Comparison of ENCODE assay signal across 7 cellular contexts in genomic region chr6:43477235-43478007, GRCh38. TPM values are rescaled to one million over a fixed set of nuclear protein-coding genes. Genes with fewer than 3 reads are reported as not detected.
A peak's percentile ranks its signal among the peaks of the same experiment; 100 is the strongest.
DNase-seq lines count a peak whose midpoint lies in the region; ATAC-seq and TF ChIP-seq lines count a peak whose summit lies in the region.

Gene TJAP1 (plus strand): TSS chr6:43477570. CDS start chr6:43499002, 21,432 bp downstream.

- DNase-seq in NCI-H2171 (lab: John Stamatoyannopoulos, UW) (peak; percentile 90), T47D (ENCODE audit: low read depth in 1 of 2, low spot score in 1 of 2) (peak; percentile 76 to 91)

- H3K27me3 ChIP-seq in skeletal muscle tissue (ENCODE audit: control insufficient read depth in 3 of 3, insufficient read depth in 3 of 3, low read length in 3 of 3) = no peaks in the 10 kb centered on the region

- no peak for TF ChIP-seq CTCF in VCaP (conservative IDR thresholded peaks at IDR 0.05)

- H3K4me3 ChIP-seq in iPS-18c (ENCODE audit: insufficient read depth, low read depth, low read length) = peak within 1 kb of the TSS; percentile 71
- peak within 1 kb of the TSS; percentile 79 to 93 (median 80) for H3K4me3 ChIP-seq in skeletal muscle tissue (ENCODE audit: low read length in 3 of 3)

- peak within 1 kb of the TSS; percentile 80 for H3K27ac ChIP-seq in VCaP
- H3K27ac ChIP-seq in skeletal muscle tissue (ENCODE audit: low read depth, low read length) = peak within 1 kb of the TSS; percentile 82

- H3K9me3 ChIP-seq in iPS-18c (ENCODE audit: control insufficient read depth, insufficient read depth, low read length) = no peaks in the 10 kb centered on the region
- no peaks in the 10 kb centered on the region for H3K9me3 ChIP-seq in skeletal muscle tissue (ENCODE audit: control insufficient read depth in 3 of 3, low read length in 3 of 3)

- H3K4me1 ChIP-seq in skeletal muscle tissue (ENCODE audit: control insufficient read depth in 3 of 3, insufficient read depth in 3 of 3, low read length in 3 of 3) = peaks cover 16 to 34% (median 20%) of the 10 kb centered on the region in 3 donors

- ATAC-seq in GM18511 (IDR thresholded peaks at IDR 0.05; ENCODE audit: unreplicated experiment) (peak; percentile 97), HG03039 (IDR thresholded peaks at IDR 0.05; ENCODE audit: unreplicated experiment) (peak; percentile 87)

- in situ Hi-C loops in T47D (cut with HindIII; ENCODE audit: low pct_unique_long_range_greater_than_20kb, low sequenced_read_pairs) = no loop called here

- peaks cover 0 to 5% (median 0%) of the 10 kb centered on the region in 3 donors for H3K36me3 ChIP-seq in skeletal muscle tissue (ENCODE audit: control insufficient read depth in 3 of 3, insufficient read depth in 3 of 3, low read length in 3 of 3)

- peak within 1 kb of the TSS; percentile 83 to 91 (median 86) for H3K9ac ChIP-seq in skeletal muscle tissue (ENCODE audit: low read depth in 1 of 3, low read length in 3 of 3)

RNA-seq across cellular contexts. Expression of gene TJAP1, which starts in this region (rescaled TPM):
- total RNA-seq in skeletal muscle tissue = 7.8 TPM

Comparison
In these comparisons a context has a peak if more than half of its experiments do, and no peak if none do; other contexts are left out.
1. Peak in every context shown above with its lines: DNase-seq, ATAC-seq, H3K4me3 ChIP-seq and H3K27ac ChIP-seq.